22 cellular contexts compared by ENCODE assay signal in genomic region chr2:16155351-16156145, GRCh38.
"Had no signal": no experiment of that assay in that cellular context is flagged by ENCODE, and none has a peak within 500 bp of the region (broad histone marks: within the 10 kb centered on the region; RNA-seq: fewer than 3 reads in every experiment).

No MANE protein-coding gene starts in this region.

- H3K36me3 ChIP-seq: brain microvascular endothelial cell, left ventricle myocardium inferior, right lobe of liver, suprapubic skin had no signal

- H3K4me3 Mint-ChIP-seq: activated B cell treated with CpG ODN at 0.5 μM for 24 hours; activated CD4-positive, alpha-beta T cell treated with anti-CD3 and anti-CD28 coated beads, Interleukin-2, amount 10 ng/mL, durations not matched to agents 7 days and 5 days; activated naive CD8-positive, alpha-beta T cell treated with anti-CD3 and anti-CD28 coated beads for 36 hours; central memory CD8-positive, alpha-beta T cell; memory B cell; natural killer cell; stimulated activated naive CD8-positive, alpha-beta T cell treated with anti-CD3 and anti-CD28 coated beads, Interleukin-15, Interleukin-2, amounts not matched to agents 100 ng/mL and 50 ng/mL, for 24 hours; type B pancreatic cell had no signal

- H3K27ac Mint-ChIP-seq: activated B cell treated with CpG ODN at 0.5 μM for 24 hours; activated CD4-positive, alpha-beta T cell treated with anti-CD3 and anti-CD28 coated beads, Interleukin-2, amount 10 ng/mL, durations not matched to agents 7 days and 5 days; activated naive CD8-positive, alpha-beta T cell treated with anti-CD3 and anti-CD28 coated beads for 36 hours; memory B cell; natural killer cell; stimulated activated naive CD8-positive, alpha-beta T cell treated with anti-CD3 and anti-CD28 coated beads, Interleukin-15, Interleukin-2, amounts not matched to agents 100 ng/mL and 50 ng/mL, for 24 hours; type B pancreatic cell had no signal

- H3K9me3 Mint-ChIP-seq: activated B cell treated with CpG ODN at 0.5 μM for 24 hours; activated CD4-positive, alpha-beta T cell treated with anti-CD3 and anti-CD28 coated beads, Interleukin-2, amount 10 ng/mL, durations not matched to agents 7 days and 5 days; activated naive CD8-positive, alpha-beta T cell treated with anti-CD3 and anti-CD28 coated beads for 36 hours; memory B cell; natural killer cell; stimulated activated naive CD8-positive, alpha-beta T cell treated with anti-CD3 and anti-CD28 coated beads, Interleukin-15, Interleukin-2, amounts not matched to agents 100 ng/mL and 50 ng/mL, for 24 hours; type B pancreatic cell had no signal

- H3K27ac ChIP-seq: brain microvascular endothelial cell, foreskin keratinocyte, left ventricle myocardium inferior, psoas muscle, right lobe of liver, suprapubic skin had no signal

- H3K36me3 Mint-ChIP-seq: activated naive CD8-positive, alpha-beta T cell treated with anti-CD3 and anti-CD28 coated beads for 36 hours; memory B cell; natural killer cell; type B pancreatic cell had no signal

- H3K4me3 ChIP-seq: left ventricle myocardium inferior, psoas muscle, right lobe of liver, suprapubic skin had no signal

- H3K4me1 ChIP-seq: foreskin keratinocyte, left ventricle myocardium inferior, psoas muscle, right lobe of liver, suprapubic skin had no signal

- H3K27me3 ChIP-seq: brain microvascular endothelial cell, right lobe of liver, suprapubic skin had no signal

- DNase-seq: activated B cell treated with CpG ODN at 0.5 μM for 24 hours; activated CD4-positive, alpha-beta T cell treated with anti-CD3 and anti-CD28 coated beads, Interleukin-2, amount 10 ng/mL, durations not matched to agents 7 days and 5 days; activated CD8-positive, alpha-beta memory T cell treated with anti-CD3 and anti-CD28 coated beads, Interleukin-2, amount 50 U/mL, for 48 hours; activated naive CD8-positive, alpha-beta T cell treated with anti-CD3 and anti-CD28 coated beads for 36 hours; amygdala; brain microvascular endothelial cell; cortex of kidney; effector CD8-positive, alpha-beta T cell; foreskin keratinocyte; glutamatergic neuron; hypothalamus; kidney; left ventricle myocardium inferior; natural killer cell; occipital lobe; psoas muscle; right lobe of liver had no signal

- H3K27me3 Mint-ChIP-seq: activated CD4-positive, alpha-beta T cell treated with anti-CD3 and anti-CD28 coated beads, Interleukin-2, amount 10 ng/mL, durations not matched to agents 7 days and 5 days; central memory CD8-positive, alpha-beta T cell; type B pancreatic cell had no signal

- ATAC-seq: foreskin keratinocyte, natural killer cell, psoas muscle, right lobe of liver had no signal

- H3K4me1 Mint-ChIP-seq: activated B cell treated with CpG ODN at 0.5 μM for 24 hours; activated CD4-positive, alpha-beta T cell treated with anti-CD3 and anti-CD28 coated beads, Interleukin-2, amount 10 ng/mL, durations not matched to agents 7 days and 5 days; activated naive CD8-positive, alpha-beta T cell treated with anti-CD3 and anti-CD28 coated beads for 36 hours; central memory CD8-positive, alpha-beta T cell; memory B cell; natural killer cell had no signal
